ENCODE assay signal across 8 cellular contexts in genomic region chr2:219597552-219598307, GRCh38. TPM values are rescaled to one million over a fixed set of nuclear protein-coding genes. Genes with fewer than 3 reads are reported as not detected.
A peak's percentile ranks its signal among the peaks of the same experiment; 100 is the strongest.
DNase-seq lines count a peak whose midpoint lies in the region; ATAC-seq and TF ChIP-seq lines count a peak whose summit lies in the region.

Gene STK11IP (plus strand): TSS chr2:219597857. CDS start chr2:219598120, 263 bp downstream.

- H3K4me3 ChIP-seq in NB4 (ENCODE audit: low read depth, low read length) (peak within 1 kb of the TSS; percentile 92), SK-N-MC (peak within 1 kb of the TSS; percentile 88), gastroesophageal sphincter (peak within 1 kb of the TSS; percentile 70 to 72), neutrophil (ENCODE audit: low read depth in 1 of 2, low read length in 1 of 2) (peak within 1 kb of the TSS; percentile 85 to 98)

- H3K4me1 ChIP-seq in gastroesophageal sphincter: peaks cover 0 to 20% (median 13%) of the 10 kb centered on the region in 3 donors
- H3K4me1 ChIP-seq in neutrophil (ENCODE audit: control insufficient read depth in 1 of 2, insufficient read depth in 1 of 2, low read depth in 1 of 2, low read length in 1 of 2): peaks cover 16 to 17% of the 10 kb centered on the region in 2 experiments

- H3K27me3 ChIP-seq in gastroesophageal sphincter (no peaks in the 10 kb centered on the region), neutrophil (peaks cover 6% of the 10 kb centered on the region)

- peak; percentile 96 for ATAC-seq in gastroesophageal sphincter

- CTCF ChIA-PET in activated naive CD4-positive, alpha-beta T cell treated with anti-CD3 and anti-CD28 coated beads, Interleukin-2, amount 10 ng/mL, durations not matched to agents 7 days and 5 days (lab: Charles Lee): interaction anchor here (2.4 kb wide), 1 partner anchor 57 kb away, joined by 11 read pairs; no protein-coding TSS in a partner anchor

- WGBS in gastroesophageal sphincter (ENCODE audit: low coverage in 1 of 2), 2 donors: 0 to 1% methylated on average over 13 to 21 of the region's 57 CpGs

- peaks cover 5% of the 10 kb centered on the region for H3K27me3 Mint-ChIP-seq in HFFc6 (ENCODE audit: insufficient read depth)
- H3K27me3 Mint-ChIP-seq in activated naive CD4-positive, alpha-beta T cell treated with anti-CD3 and anti-CD28 coated beads, Interleukin-2, amount 10 ng/mL, durations not matched to agents 7 days and 5 days: peaks cover 20% of the 10 kb centered on the region

- no peak for TF ChIP-seq EP300 in gastroesophageal sphincter (IDR thresholded peaks at IDR 0.05)

- TF ChIP-seq POLR2A in NB4 (IDR thresholded peaks at IDR 0.05; ENCODE audit: extremely low read depth, insufficient read length) (peak; percentile 90), gastroesophageal sphincter (IDR thresholded peaks at IDR 0.05) (peak; percentile 76 to 86)

- H3K9me3 ChIP-seq in SK-N-MC (ENCODE audit: low read depth, low read length): no peaks in the 10 kb centered on the region
- H3K9me3 ChIP-seq in gastroesophageal sphincter: no peaks in the 10 kb centered on the region
- no peaks in the 10 kb centered on the region for H3K9me3 ChIP-seq in neutrophil

- H3K27ac ChIP-seq in SK-N-MC (peak within 1 kb of the TSS; percentile 98), gastroesophageal sphincter (peak within 1 kb of the TSS; percentile 88 to 93 (median 90)), neutrophil (peak within 1 kb of the TSS; percentile 85), substantia nigra (ENCODE audit: low read depth, low read length, poor library complexity, severe bottlenecking) (peak within 1 kb of the TSS; percentile 90)

- peak; percentile 84 for DNase-seq in GM04503 (ENCODE audit: low read depth)
- DNase-seq in HFFc6: peak; percentile 95
- peak; percentile 98 for DNase-seq in NB4 (ENCODE audit: low read depth)
- DNase-seq in SK-N-MC (ENCODE audit: low read depth, low spot score): peak; percentile 60
- DNase-seq in activated naive CD4-positive, alpha-beta T cell treated with anti-CD3 and anti-CD28 coated beads, Interleukin-2, amount 10 ng/mL, durations not matched to agents 7 days and 5 days: peak; percentile 96
- peak; percentile 73 to 99 (median 94) for DNase-seq in substantia nigra (lab: John Stamatoyannopoulos, UW)

- no peak for TF ChIP-seq CTCF in HFFc6 (IDR thresholded peaks at IDR 0.05)
- no peak for TF ChIP-seq CTCF in NB4 (IDR thresholded peaks at IDR 0.05; ENCODE audit: low read depth, low read length)
- peak in 1 of 4 experiments; percentile 22 for TF ChIP-seq CTCF in gastroesophageal sphincter (IDR thresholded peaks at IDR 0.05)
- TF ChIP-seq CTCF in neutrophil (IDR thresholded peaks at IDR 0.05): peak; percentile 22

- H3K36me3 Mint-ChIP-seq in HFFc6 (ENCODE audit: low read depth): 0 out of 2 replicates have a peak, but pooled peaks cover 4% of the 10 kb centered on the region
- peaks cover 9% of the 10 kb centered on the region for H3K36me3 Mint-ChIP-seq in activated naive CD4-positive, alpha-beta T cell treated with anti-CD3 and anti-CD28 coated beads, Interleukin-2, amount 10 ng/mL, durations not matched to agents 7 days and 5 days

- H3K36me3 ChIP-seq in SK-N-MC (ENCODE audit: insufficient read depth, low read length): peaks cover 11% of the 10 kb centered on the region; the same call in 1 of the 2 replicates
- H3K36me3 ChIP-seq in gastroesophageal sphincter: peaks cover 0 to 20% of the 10 kb centered on the region in 2 donors
- peaks cover 16% of the 10 kb centered on the region for H3K36me3 ChIP-seq in neutrophil

- peak within 1 kb of the TSS; percentile 96 for H3K4me3 Mint-ChIP-seq in HFFc6
- H3K4me3 Mint-ChIP-seq in activated naive CD4-positive, alpha-beta T cell treated with anti-CD3 and anti-CD28 coated beads, Interleukin-2, amount 10 ng/mL, durations not matched to agents 7 days and 5 days: peak within 1 kb of the TSS; percentile 90

- no peaks in the 10 kb centered on the region for H3K9me3 Mint-ChIP-seq in HFFc6
- H3K9me3 Mint-ChIP-seq in activated naive CD4-positive, alpha-beta T cell treated with anti-CD3 and anti-CD28 coated beads, Interleukin-2, amount 10 ng/mL, durations not matched to agents 7 days and 5 days: no peaks in the 10 kb centered on the region

- peaks cover 46% of the 10 kb centered on the region for H3K4me1 Mint-ChIP-seq in HFFc6 (ENCODE audit: low read depth)
- peaks cover 29% of the 10 kb centered on the region for H3K4me1 Mint-ChIP-seq in activated naive CD4-positive, alpha-beta T cell treated with anti-CD3 and anti-CD28 coated beads, Interleukin-2, amount 10 ng/mL, durations not matched to agents 7 days and 5 days

- peak within 1 kb of the TSS; percentile 98 for H3K27ac Mint-ChIP-seq in HFFc6
- H3K27ac Mint-ChIP-seq in activated naive CD4-positive, alpha-beta T cell treated with anti-CD3 and anti-CD28 coated beads, Interleukin-2, amount 10 ng/mL, durations not matched to agents 7 days and 5 days: peak within 1 kb of the TSS; percentile 91

- peak within 1 kb of the TSS; percentile 94 for H3K9ac ChIP-seq in SK-N-MC (ENCODE audit: insufficient read length)

RNA-seq across cellular contexts. Expression of gene STK11IP, which starts in this region (rescaled TPM):
- total RNA-seq in HFFc6 (2021; fragmentation: NEBNext Ultra II Directional; extraction: Animal tissue kit (Norgen Biotek cat#: 25700)): 10 to 100 TPM; 17.4 to 21.5 (median 18.9) TPM
- 10 to 100 TPM in 3 of 4 donors, 1 to 10 TPM in 1; 7.0 to 19.2 (median 14.7) TPM for total RNA-seq in gastroesophageal sphincter

Comparison
In these comparisons a context has a peak if more than half of its experiments do, and no peak if none do; other contexts are left out.
1. Peak in every context shown above with its lines: DNase-seq, ATAC-seq, H3K4me3 ChIP-seq and H3K27ac ChIP-seq.